1 cellular context compared by ENCODE assay signal in genomic region chr2:170013802-170014551, GRCh38.
TF ChIP-seq lines count a peak whose summit lies in the region.

No MANE protein-coding gene starts in this region.

TF ChIP-seq in K562, 482 proteins besides CTCF, POLR2A, EP300 and RAD21 (continued from another document and continues in another):
- TF ChIP-seq, protein P1, sequence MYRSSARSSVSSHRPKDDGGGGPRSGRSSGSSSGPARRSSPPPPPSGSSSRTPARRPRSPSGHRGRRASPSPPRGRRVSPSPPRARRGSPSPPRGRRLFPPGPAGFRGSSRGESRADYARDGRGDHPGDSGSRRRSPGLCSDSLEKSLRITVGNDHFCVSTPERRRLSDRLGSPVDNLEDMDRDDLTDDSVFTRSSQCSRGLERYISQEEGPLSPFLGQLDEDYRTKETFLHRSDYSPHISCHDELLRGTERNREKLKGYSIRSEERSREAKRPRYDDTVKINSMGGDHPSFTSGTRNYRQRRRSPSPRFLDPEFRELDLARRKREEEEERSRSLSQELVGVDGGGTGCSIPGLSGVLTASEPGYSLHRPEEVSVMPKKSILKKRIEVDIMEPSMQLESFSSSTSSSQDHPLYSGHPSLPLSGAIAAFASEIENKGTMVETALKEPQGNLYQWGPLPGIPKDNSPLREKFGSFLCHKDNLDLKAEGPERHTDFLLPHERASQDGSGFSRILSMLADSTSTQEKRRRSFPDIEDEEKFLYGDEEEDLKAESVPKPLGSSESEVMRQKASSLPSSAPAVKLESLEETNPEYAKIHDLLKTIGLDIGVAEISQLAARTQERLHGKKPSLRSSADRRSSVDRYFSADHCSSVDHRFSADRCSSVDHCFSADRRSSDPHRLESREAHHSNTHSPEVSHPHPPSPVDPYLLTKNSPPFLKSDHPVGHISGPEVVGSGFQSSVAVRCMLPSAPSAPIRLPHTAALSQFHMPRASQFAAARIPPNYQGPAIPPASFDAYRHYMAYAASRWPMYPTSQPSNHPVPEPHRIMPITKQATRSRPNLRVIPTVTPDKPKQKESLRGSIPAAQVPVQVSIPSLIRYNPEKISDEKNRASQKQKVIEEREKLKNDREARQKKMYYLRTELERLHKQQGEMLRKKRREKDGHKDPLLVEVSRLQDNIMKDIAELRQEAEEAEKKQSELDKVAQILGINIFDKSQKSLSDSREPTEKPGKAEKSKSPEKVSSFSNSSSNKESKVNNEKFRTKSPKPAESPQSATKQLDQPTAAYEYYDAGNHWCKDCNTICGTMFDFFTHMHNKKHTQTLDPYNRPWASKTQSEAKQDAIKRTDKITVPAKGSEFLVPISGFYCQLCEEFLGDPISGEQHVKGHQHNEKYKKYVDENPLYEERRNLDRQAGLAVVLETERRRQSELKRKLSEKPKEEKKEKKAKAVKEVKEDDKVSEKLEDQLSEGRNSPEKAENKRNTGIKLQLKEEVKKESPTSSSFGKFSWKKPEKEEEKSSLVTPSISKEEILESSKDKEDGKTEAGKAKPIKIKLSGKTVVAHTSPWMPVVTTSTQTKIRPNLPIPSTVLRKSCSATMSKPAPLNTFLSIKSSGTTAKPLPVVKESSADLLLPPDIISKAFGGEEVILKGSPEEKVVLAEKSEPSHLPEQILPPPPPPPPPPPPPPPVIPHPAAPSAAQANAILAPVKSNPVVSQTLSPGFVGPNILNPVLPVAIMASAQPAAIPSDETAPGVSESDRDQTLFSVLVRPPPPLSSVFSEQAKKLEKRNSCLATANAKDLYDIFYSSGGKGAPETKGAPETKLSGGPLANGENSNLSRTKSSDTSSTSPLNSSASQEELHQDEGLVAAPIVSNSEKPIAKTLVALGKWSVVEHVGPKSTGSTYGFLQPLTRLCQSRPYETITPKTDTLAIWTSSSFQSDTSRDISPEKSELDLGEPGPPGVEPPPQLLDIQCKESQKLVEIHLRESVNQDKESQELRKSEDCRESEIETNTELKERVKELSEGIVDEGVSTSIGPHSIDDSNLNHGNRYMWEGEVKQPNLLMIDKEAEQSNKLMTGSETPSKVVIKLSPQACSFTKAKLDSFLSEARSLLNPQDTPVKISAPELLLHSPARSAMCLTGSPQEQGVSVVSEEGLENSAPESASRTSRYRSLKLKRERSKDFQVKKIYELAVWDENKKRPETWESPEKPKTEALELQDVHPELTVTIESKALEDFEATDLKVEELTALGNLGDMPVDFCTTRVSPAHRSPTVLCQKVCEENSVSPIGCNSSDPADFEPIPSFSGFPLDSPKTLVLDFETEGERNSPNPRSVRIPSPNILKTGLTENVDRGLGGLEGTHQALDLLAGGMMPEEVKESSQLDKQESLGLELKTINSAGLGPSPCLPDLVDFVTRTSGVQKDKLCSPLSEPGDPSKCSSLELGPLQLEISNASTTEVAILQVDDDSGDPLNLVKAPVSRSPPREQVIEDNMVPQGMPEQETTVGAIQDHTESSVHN (IDR thresholded peaks at IDR 0.05; ENCODE audit: borderline replicate concordance in 1 of 2, low read depth in 1 of 2): peak in 1 of 2 experiments; percentile 79; a peak in 1 of 4 replicates
- no peak for TF ChIP-seq SPI1 (IDR thresholded peaks at IDR 0.05; ENCODE audit: borderline replicate concordance, low read depth, low read length)
- TF ChIP-seq CBFA2T3 (IDR thresholded peaks at IDR 0.05): peak; percentile 98
- TF ChIP-seq LCOR (CRISPR knock-in tag; IDR thresholded peaks at IDR 0.05): 0 out of 2 replicates have a peak, but pooled peaks have one; percentile 53
- TF ChIP-seq ZC3H8 (IDR thresholded peaks at IDR 0.05): no peak
- TF ChIP-seq SIN3A (IDR thresholded peaks at IDR 0.05; ENCODE audit: borderline replicate concordance in 2 of 2, control insufficient read depth in 1 of 2, low read depth in 2 of 2, low read length in 2 of 2): no peak
- TF ChIP-seq ZNF41 (CRISPR knock-in tag; conservative IDR thresholded peaks at IDR 0.05): no peak
- TF ChIP-seq, protein P2, sequence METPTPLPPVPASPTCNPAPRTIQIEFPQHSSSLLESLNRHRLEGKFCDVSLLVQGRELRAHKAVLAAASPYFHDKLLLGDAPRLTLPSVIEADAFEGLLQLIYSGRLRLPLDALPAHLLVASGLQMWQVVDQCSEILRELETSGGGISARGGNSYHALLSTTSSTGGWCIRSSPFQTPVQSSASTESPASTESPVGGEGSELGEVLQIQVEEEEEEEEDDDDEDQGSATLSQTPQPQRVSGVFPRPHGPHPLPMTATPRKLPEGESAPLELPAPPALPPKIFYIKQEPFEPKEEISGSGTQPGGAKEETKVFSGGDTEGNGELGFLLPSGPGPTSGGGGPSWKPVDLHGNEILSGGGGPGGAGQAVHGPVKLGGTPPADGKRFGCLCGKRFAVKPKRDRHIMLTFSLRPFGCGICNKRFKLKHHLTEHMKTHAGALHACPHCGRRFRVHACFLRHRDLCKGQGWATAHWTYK (CRISPR knock-in tag; IDR thresholded peaks at IDR 0.05): peak; percentile 90; the same call in 1 of the 2 replicates
- no peak for TF ChIP-seq PTRF (tag; IDR thresholded peaks at IDR 0.05)
- TF ChIP-seq SNIP1 (IDR thresholded peaks at IDR 0.05; ENCODE audit: low read depth): no peak
- no peak for TF ChIP-seq CLOCK (CRISPR knock-in tag; IDR thresholded peaks at IDR 0.05; ENCODE audit: borderline replicate concordance)
- TF ChIP-seq TBP (optimal IDR thresholded peaks at IDR 0.05; ENCODE audit: low read depth, low read length): no peak
- TF ChIP-seq ZNF407 (IDR thresholded peaks at IDR 0.05; ENCODE audit: low read depth): no peak
- peak; percentile 67; the same call in 1 of the 2 replicates for TF ChIP-seq CREB3 (tag; conservative IDR thresholded peaks at IDR 0.05; ENCODE audit: low read depth)
- peak; percentile 43 for TF ChIP-seq TAF1 (IDR thresholded peaks at IDR 0.05; ENCODE audit: control insufficient read depth, extremely low read depth, insufficient read depth, low read length, severe bottlenecking)
- no peak for TF ChIP-seq YY1 (IDR thresholded peaks at IDR 0.05; ENCODE audit: borderline replicate concordance in 1 of 3, control insufficient read depth in 1 of 3, extremely low read depth in 1 of 3, insufficient read depth in 3 of 3, insufficient read length in 1 of 3, insufficient replicate concordance in 2 of 3, low read depth in 1 of 3, low read length in 2 of 3)
- peak; percentile 29; the same call in 1 of the 2 replicates for TF ChIP-seq TFAP4 (CRISPR knock-in tag; IDR thresholded peaks at IDR 0.05; ENCODE audit: borderline replicate concordance)
- peak; percentile 82 for TF ChIP-seq HDAC3 (IDR thresholded peaks at IDR 0.05; ENCODE audit: borderline replicate concordance, partially characterized antibody)
- peak; percentile 83; the same call in 1 of the 2 replicates for TF ChIP-seq MTA3 (IDR thresholded peaks at IDR 0.05; ENCODE audit: borderline replicate concordance)
- peak; percentile 87 to 96; a peak in 3 of 4 replicates for TF ChIP-seq TEAD1 (CRISPR knock-in tag; IDR thresholded peaks at IDR 0.05)
- TF ChIP-seq CBX1 (IDR thresholded peaks at IDR 0.05; ENCODE audit: low read depth): no peak
- no peak for TF ChIP-seq ZNF696 (CRISPR knock-in tag; conservative IDR thresholded peaks at IDR 0.05)
- 0 out of 2 replicates have a peak, but pooled peaks have one; percentile 47 for TF ChIP-seq HMG20A (CRISPR knock-in tag; conservative IDR thresholded peaks at IDR 0.05)
- TF ChIP-seq ZEB2 (IDR thresholded peaks at IDR 0.05): peak; percentile 52
- TF ChIP-seq ZNF239 (CRISPR knock-in tag; IDR thresholded peaks at IDR 0.05): no peak
- TF ChIP-seq SMARCA5 (IDR thresholded peaks at IDR 0.05): peak; percentile 92
- TF ChIP-seq XRCC5 (IDR thresholded peaks at IDR 0.05; ENCODE audit: low read depth, low read length): no peak
- TF ChIP-seq GTF2E2 (tag; IDR thresholded peaks at IDR 0.05): peak; percentile 60; the same call in 1 of the 2 replicates
